ENCODE assay signal across 1 cellular context in the genomic region with DNA sequence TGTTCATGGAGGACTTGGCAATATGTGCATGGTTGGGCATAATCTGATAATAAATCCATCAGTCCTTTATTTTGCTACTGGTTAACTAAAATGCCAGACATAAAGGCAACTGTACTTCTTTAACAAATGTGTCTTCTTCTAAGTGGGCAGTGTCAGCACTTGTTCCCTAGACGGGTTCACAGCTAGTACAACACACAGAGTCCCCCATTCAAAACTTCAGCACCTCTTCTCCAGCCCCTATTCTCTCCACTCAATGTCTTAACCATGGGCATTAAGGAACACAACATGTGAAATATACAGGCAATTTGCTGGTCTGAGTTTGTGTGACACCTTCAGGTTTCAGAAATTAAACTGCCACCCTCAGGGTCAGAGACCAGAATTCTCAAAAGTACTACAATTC.
TF ChIP-seq lines count a peak whose summit lies in the region.

No MANE protein-coding gene starts in this region.

TF ChIP-seq in HepG2, 621 proteins besides CTCF, POLR2A, EP300 and RAD21:
- no peak for TF ChIP-seq EZH2 (conservative IDR thresholded peaks at IDR 0.05; ENCODE audit: low read depth, low read length)
- no peak for TF ChIP-seq ZXDC (CRISPR knock-in tag; IDR thresholded peaks at IDR 0.05)
TF ChIP-seq in HepG2: peak in this region for 0.
